12 cellular contexts compared by ENCODE assay signal in genomic region chrX:129577473-129577872, GRCh38. TPM values are rescaled to one million over a fixed set of nuclear protein-coding genes. Genes with fewer than 3 reads are reported as not detected.
DNase-seq lines count a peak whose midpoint lies in the region; ATAC-seq, FAIRE-seq and TF ChIP-seq lines count a peak whose summit lies in the region.
"Had no signal": no experiment of that assay in that cellular context is flagged by ENCODE, and none has a peak within 500 bp of the region (broad histone marks: within the 10 kb centered on the region; RNA-seq: fewer than 3 reads in every experiment).

No MANE protein-coding gene starts in this region.

- intact Hi-C loops in psoas muscle (cut with DNase I) (no loop called here), vagina (cut with DNase I) (no loop called here)

- no peak for TF ChIP-seq CTCF in D721Med (IDR thresholded peaks at IDR 0.05; ENCODE audit: insufficient read depth, missing control alignments)
- no peak for TF ChIP-seq CTCF in psoas muscle (IDR thresholded peaks at IDR 0.05)
- no peak for TF ChIP-seq CTCF in vagina (IDR thresholded peaks at IDR 0.05)

- ATAC-seq in psoas muscle (peak in 3 of 4 donors; percentile 50 to 77 (median 53)), HG03432 (IDR thresholded peaks at IDR 0.05; ENCODE audit: unreplicated experiment) (no peak)

- peaks cover 11% of the 10 kb centered on the region for H3K4me1 ChIP-seq in SJSA1 (replicated peaks)
- peaks cover 4% of the 10 kb centered on the region for H3K4me1 ChIP-seq in psoas muscle
- no peaks in the 10 kb centered on the region for H3K4me1 ChIP-seq in vagina
- H3K4me1 ChIP-seq: upper lobe of left lung had no signal

- H3K36me3 ChIP-seq in SJSA1: peaks cover 8% of the 10 kb centered on the region
- peaks cover 0 to 34% of the 10 kb centered on the region in 2 donors for H3K36me3 ChIP-seq in psoas muscle (ENCODE audit: insufficient read depth in 1 of 2, low read depth in 1 of 2)
- H3K36me3 ChIP-seq in vagina: peaks cover 0 to 4% of the 10 kb centered on the region in 2 donors

- H3K27me3 ChIP-seq in SJSA1 (replicated peaks): no peaks in the 10 kb centered on the region
- peaks cover 0 to 3% (median 0%) of the 10 kb centered on the region in 3 donors for H3K27me3 ChIP-seq in psoas muscle (ENCODE audit: insufficient read depth in 3 of 3, low read length in 2 of 3)
- no peaks in the 10 kb centered on the region for H3K27me3 ChIP-seq in vagina
- H3K27me3 ChIP-seq: upper lobe of left lung had no signal

- TF ChIP-seq POLR2A in vagina (IDR thresholded peaks at IDR 0.05): no peak

- H3K4me3 ChIP-seq in SJSA1: no peak overlapping the region
- no peak overlapping the region for H3K4me3 ChIP-seq in psoas muscle
- H3K4me3 ChIP-seq in vagina: no peak overlapping the region
- H3K4me3 ChIP-seq: upper lobe of left lung had no signal

- H3K9me3 ChIP-seq in SJSA1 (replicated peaks): no peaks in the 10 kb centered on the region
- no peaks in the 10 kb centered on the region for H3K9me3 ChIP-seq in psoas muscle
- H3K9me3 ChIP-seq in vagina: no peaks in the 10 kb centered on the region
- H3K9me3 ChIP-seq: upper lobe of left lung had no signal

- WGBS in psoas muscle, 3 donors: 53 to 67% (median 65%) methylated on average over 5 of the region's 5 CpGs

- peak; percentile 6 for FAIRE-seq in D721Med (lab: Jason Lieb, UNC)

- no peak for DNase-seq in D721Med (ENCODE audit: insufficient read length, low spot score)
- peak; percentile 40 to 58 for DNase-seq in SJSA1 (ENCODE audit: low read depth in 1 of 2, low spot score in 2 of 2)
- peak; percentile 75 for DNase-seq in fibroblast of the conjunctiva (ENCODE audit: low read depth)
- DNase-seq in psoas muscle: no peak
- no peak for DNase-seq in vagina (ENCODE audit: extremely low spot score in 2 of 2)
- no peak for DNase-seq in cerebellar nuclear complex (lab: John Stamatoyannopoulos, UW)
- no peak for DNase-seq in SIG-M5 (lab: John Stamatoyannopoulos, UW)
- DNase-seq: activated T-cell treated with anti-CD3 and anti-CD28 coated beads, Interleukin-2, amount 50 U/mL, for 24 hours; NCI-H2171 treated with DMSO at 0.1 percent for 48 hours; stimulated activated CD4-positive, alpha-beta T cell treated with anti-CD3 and anti-CD28 coated beads, Interleukin-4, amount 100 ng/mL, for 24 hours; upper lobe of left lung had no signal

- peak overlapping the region; percentile 59 for H3K27ac ChIP-seq in SJSA1
- H3K27ac ChIP-seq in psoas muscle: no peak overlapping the region
- H3K27ac ChIP-seq in vagina: no peak overlapping the region
- H3K27ac ChIP-seq: upper lobe of left lung had no signal

RNA-seq across cellular contexts. Expression of gene OCRL, which starts 37.4 kb away (rescaled TPM):
- total RNA-seq in SJSA1 (2014; rRNA removed; shearing (Covaris generic)): 16.8 and 18.1 TPM in 2 replicates
- 10 to 100 TPM in 3 of 4 donors, 1 to 10 TPM in 1; 9.0 to 14.8 (median 11.3) TPM for total RNA-seq in psoas muscle
- 10 to 100 TPM in 1 of 3 donors, 1 to 10 TPM in 2; 5.1 to 11.3 (median 5.2) TPM for polyA plus RNA-seq in psoas muscle
- 14.5 TPM for total RNA-seq in vagina

RNA-seq across cellular contexts. Expression of gene SMARCA1, which starts 54.2 kb away (rescaled TPM):
- total RNA-seq in SJSA1 (2014; rRNA removed; shearing (Covaris generic)): 58.4 and 60.1 TPM in 2 replicates
- total RNA-seq in psoas muscle: 10 to 100 TPM; 14.2 to 29.3 (median 21.5) TPM
- polyA plus RNA-seq in psoas muscle: 10 to 100 TPM in 1 of 3 donors, 1 to 10 TPM in 2; 8.5 to 13.6 (median 9.3) TPM
- 26.8 TPM for total RNA-seq in vagina

Comparison
In these comparisons a context has a peak if more than half of its experiments do, and no peak if none do; other contexts are left out.
1. DNase-seq: peak in SJSA1 (2 of 2) and fibroblast of the conjunctiva (single experiment); none in D721Med (single experiment), psoas muscle (0 of 2), vagina (0 of 2), cerebellar nuclear complex (0 of 2) and SIG-M5 (single experiment).